Comparison of ENCODE assay signal across 14 cellular contexts in the genomic region with DNA sequence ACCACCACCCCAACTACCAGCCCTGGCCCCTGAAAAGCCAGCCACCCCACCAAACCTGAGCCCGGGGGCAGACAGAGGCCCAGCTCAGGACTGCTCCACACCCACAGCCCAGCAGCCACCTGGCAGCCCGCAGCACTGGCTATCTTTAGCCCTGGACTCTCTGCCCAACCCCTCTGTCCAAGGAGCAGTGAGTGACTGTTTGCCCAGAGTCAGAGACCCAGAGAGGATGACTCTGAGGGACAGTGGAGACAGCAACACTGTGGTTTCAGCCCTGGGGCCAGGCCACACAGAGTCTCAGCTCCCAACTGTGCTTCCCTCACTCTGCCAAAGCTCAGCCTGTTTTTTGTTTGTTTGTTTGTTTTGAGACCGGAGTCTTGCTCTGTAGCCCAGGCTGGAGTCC. TPM values are rescaled to one million over a fixed set of nuclear protein-coding genes. Genes with fewer than 3 reads are reported as not detected.
DNase-seq lines count a peak whose midpoint lies in the region; ATAC-seq and TF ChIP-seq lines count a peak whose summit lies in the region.
"Had no signal": no experiment of that assay in that cellular context is flagged by ENCODE, and none has a peak within 500 bp of the region (broad histone marks: within the 10 kb centered on the region; RNA-seq: fewer than 3 reads in every experiment).

No MANE protein-coding gene starts in this region.

- CTCF ChIA-PET in CD8-positive, alpha-beta T cell (lab: Charles Lee) = interaction anchor here (1.6 kb wide), 1 partner anchor 16 kb away, joined by 4 read pairs; no protein-coding TSS in a partner anchor
- CTCF ChIA-PET in Panc1 (lab: Charles Lee) = no interaction called here

- H3K4me3 ChIP-seq in CD8-positive, alpha-beta T cell (ENCODE audit: low read depth, low read length) = no peak overlapping the region
- no peak overlapping the region for H3K4me3 ChIP-seq in Panc1 (ENCODE audit: low read depth in 2 of 2, low read length in 2 of 2)
- no peak overlapping the region for H3K4me3 ChIP-seq in ovary

- no peak for TF ChIP-seq CTCF in CD8-positive, alpha-beta T cell (IDR thresholded peaks at IDR 0.05)
- TF ChIP-seq CTCF in Panc1 (IDR thresholded peaks at IDR 0.05) (no peak), ovary (IDR thresholded peaks at IDR 0.05) (no peak)

- no peaks in the 10 kb centered on the region for H3K9me3 Mint-ChIP-seq in CD8-positive, alpha-beta T cell
- no peaks in the 10 kb centered on the region for H3K9me3 Mint-ChIP-seq in effector memory CD8-positive, alpha-beta T cell
- H3K9me3 Mint-ChIP-seq: dendritic cell treated with granulocyte-macrophage colony-stimulating factor and Interleukin-4, amounts not matched to agents 40 ng/mL and 50 ng/mL, for 4 days had no signal

- peaks cover 41% of the 10 kb centered on the region for H3K4me1 ChIP-seq in CD8-positive, alpha-beta T cell (ENCODE audit: insufficient read depth, low read length)
- H3K4me1 ChIP-seq in Panc1 (ENCODE audit: control insufficient read depth, insufficient read depth, low read length) (peaks cover 6% of the 10 kb centered on the region), ovary (ENCODE audit: insufficient read depth) (peaks cover 12% of the 10 kb centered on the region)

- 51 to 69% (median 57%) methylated on average over 3 of the region's 3 CpGs for WGBS in ovary, 3 donors

- H3K36me3 ChIP-seq in CD8-positive, alpha-beta T cell (ENCODE audit: insufficient read depth, low read length) = peaks cover 37% of the 10 kb centered on the region
- no peaks in the 10 kb centered on the region for H3K36me3 ChIP-seq in Panc1 (ENCODE audit: control insufficient read depth, insufficient read depth, low read length)
- H3K36me3 ChIP-seq in ovary = no peaks in the 10 kb centered on the region

- peak overlapping the region; percentile 30 for H3K27ac ChIP-seq in CD8-positive, alpha-beta T cell (ENCODE audit: low read depth, low read length)
- H3K27ac ChIP-seq in Panc1 (ENCODE audit: low read length) (no peak overlapping the region), ovary (peak overlapping the region; percentile 31 to 66)

- peaks cover 65% of the 10 kb centered on the region for H3K36me3 Mint-ChIP-seq in CD8-positive, alpha-beta T cell
- H3K36me3 Mint-ChIP-seq in effector memory CD8-positive, alpha-beta T cell (ENCODE audit: insufficient read depth) = peaks cover 16% of the 10 kb centered on the region

- no peak for TF ChIP-seq POLR2A in ovary (IDR thresholded peaks at IDR 0.05)

- no peak for TF ChIP-seq EP300 in ovary (IDR thresholded peaks at IDR 0.05)

- peaks cover 63% of the 10 kb centered on the region for H3K4me1 Mint-ChIP-seq in CD8-positive, alpha-beta T cell (ENCODE audit: low read depth)
- peaks cover 63 to 65% of the 10 kb centered on the region in 2 donors for H3K4me1 Mint-ChIP-seq in effector memory CD8-positive, alpha-beta T cell (ENCODE audit: low read depth in 2 of 2)

- in situ Hi-C loops in Panc1 (cut with HindIII; ENCODE audit: low pct_unique_long_range_greater_than_20kb, low sequenced_read_pairs) = no loop called here

- intact Hi-C loops in CD8-positive, alpha-beta T cell (cut with DNase I, micrococcal nuclease) = no loop called here
- intact Hi-C loops in Panc1 (cut with micrococcal nuclease; ENCODE audit: unreplicated experiment) (no loop called here), ovary (cut with DNase I) (loop anchor here in 1 of 4 donors (5.0 kb wide), 1 partner anchor 88 kb away; no protein-coding TSS in a partner anchor)

- no peaks in the 10 kb centered on the region for H3K27me3 Mint-ChIP-seq in CD8-positive, alpha-beta T cell (ENCODE audit: low read depth)
- H3K27me3 Mint-ChIP-seq in effector memory CD8-positive, alpha-beta T cell = no peaks in the 10 kb centered on the region

- POLR2A ChIA-PET in CD8-positive, alpha-beta T cell (lab: Charles Lee) = no interaction called here
- POLR2A ChIA-PET in Panc1 (lab: Charles Lee) = no interaction called here

- H3K27ac Mint-ChIP-seq in CD8-positive, alpha-beta T cell = peak overlapping the region; percentile 79
- peak overlapping the region; percentile 98 for H3K27ac Mint-ChIP-seq in effector memory CD8-positive, alpha-beta T cell
- H3K27ac Mint-ChIP-seq: dendritic cell treated with granulocyte-macrophage colony-stimulating factor and Interleukin-4, amounts not matched to agents 40 ng/mL and 50 ng/mL, for 4 days had no signal

- H3K9me3 ChIP-seq in CD8-positive, alpha-beta T cell (ENCODE audit: low read length) = no peaks in the 10 kb centered on the region
- H3K9me3 ChIP-seq in Panc1 (ENCODE audit: control insufficient read depth, insufficient read depth, low read depth, low read length) (no peaks in the 10 kb centered on the region), ovary (no peaks in the 10 kb centered on the region)
- H3K9me3 ChIP-seq: SK-N-SH had no signal

- BruUV-seq in Panc1 (replicated peaks; lab: Mats Ljungman, UMichigan) = no TSS peak

- no peak for ATAC-seq in CD8-positive, alpha-beta T cell
- ATAC-seq in Panc1 = peak; percentile 43
- ATAC-seq in effector memory CD8-positive, alpha-beta T cell (replicated peaks) = no peak
- no peak for ATAC-seq in GM21381 (IDR thresholded peaks at IDR 0.05; ENCODE audit: unreplicated experiment)

- DNase-seq in CD8-positive, alpha-beta T cell = no peak
- DNase-seq in Panc1 (ENCODE audit: low read depth, low spot score) = no peak
- no peak for DNase-seq in effector memory CD8-positive, alpha-beta T cell
- no peak for DNase-seq in ovary
- no peak for DNase-seq in SW 1271 (lab: John Stamatoyannopoulos, UW)
- no peak for DNase-seq in effector CD4-positive, alpha-beta T cell
- DNase-seq: activated CD4-positive, alpha-beta T cell treated with anti-CD3 and anti-CD28 coated beads for 1 hour; foreskin melanocyte; NCI-H1930; posterior cingulate gyrus; SK-N-SH; stimulated activated CD4-positive, alpha-beta T cell treated with anti-CD3 and anti-CD28 coated beads, Interleukin-4, amount 100 ng/mL, for 1 hour had no signal

- no peaks in the 10 kb centered on the region for H3K27me3 ChIP-seq in CD8-positive, alpha-beta T cell (ENCODE audit: insufficient read depth, low read length)
- H3K27me3 ChIP-seq in Panc1 (ENCODE audit: control insufficient read depth, insufficient read depth, low read length) (no peaks in the 10 kb centered on the region), ovary (no peaks in the 10 kb centered on the region)

- no peak overlapping the region for H3K4me3 Mint-ChIP-seq in CD8-positive, alpha-beta T cell
- H3K4me3 Mint-ChIP-seq in effector memory CD8-positive, alpha-beta T cell = peak overlapping the region in 1 of 2 donors; percentile 13
- H3K4me3 Mint-ChIP-seq: dendritic cell treated with granulocyte-macrophage colony-stimulating factor and Interleukin-4, amounts not matched to agents 40 ng/mL and 50 ng/mL, for 4 days had no signal

RNA-seq across cellular contexts. Expression of gene BIN1, which starts 32.6 kb away (rescaled TPM):
- total RNA-seq in CD8-positive, alpha-beta T cell = 10 to 100 TPM; 92.1 to 92.4 TPM
- total RNA-seq in Panc1 (2021; ENCODE audit: unreplicated experiment) (58.6 TPM), ovary (10 to 100 TPM; 25.2 to 77.3 (median 57.6) TPM)
- polyA plus RNA-seq in Panc1 (2012; ENCODE audit: insufficient read length) = 77.0 TPM
- polyA plus RNA-seq in ovary = 10 to 100 TPM; 16.7 to 32.6 TPM
